In genomic region chr22:17772249-17772962, GRCh38 we compare ENCODE assay signal across 8 cellular contexts. TPM values are rescaled to one million over a fixed set of nuclear protein-coding genes. Genes with fewer than 3 reads are reported as not detected.
DNase-seq lines count a peak whose midpoint lies in the region; ATAC-seq and TF ChIP-seq lines count a peak whose summit lies in the region.

No MANE protein-coding gene starts in this region.

- peaks cover 58% of the 10 kb centered on the region for H3K4me1 Mint-ChIP-seq in activated T-helper 1 cell treated with anti-CD3 and anti-CD28 coated beads, Interleukin-12 subunit alpha, Interleukin-12 subunit beta, Interleukin-2, Interleukin-4 antibody, amounts not matched to agents 30 ng/mL and 10 ng/mL and 1 ng/mL, durations not matched to agents 14 hours and 24 hours and 36 hours (ENCODE audit: low read depth)

- H3K4me3 ChIP-seq in BE2C (ENCODE audit: low read depth, low read length) (peak overlapping the region; percentile 68), HEK293 (ENCODE audit: low read depth, low read length) (no peak overlapping the region), lower lobe of right lung (peak overlapping the region; percentile 75)

- intact Hi-C loops in activated T-helper 1 cell treated with anti-CD3 and anti-CD28 coated beads, Interleukin-12 subunit alpha, Interleukin-12 subunit beta, Interleukin-2, Interleukin-4 antibody, amounts not matched to agents 30 ng/mL and 10 ng/mL and 1 ng/mL, durations not matched to agents 14 hours and 24 hours and 36 hours (cut with micrococcal nuclease) = loop anchor here (5.0 to 10.0 kb wide), 3 partner anchors 405 to 685 kb away; partner anchors contain the start of gene CECR2
- intact Hi-C loops in lower lobe of right lung (cut with DNase I) = no loop called here

- H3K27me3 Mint-ChIP-seq in activated T-helper 1 cell treated with anti-CD3 and anti-CD28 coated beads, Interleukin-12 subunit alpha, Interleukin-12 subunit beta, Interleukin-2, Interleukin-4 antibody, amounts not matched to agents 30 ng/mL and 10 ng/mL and 1 ng/mL, durations not matched to agents 14 hours and 24 hours and 36 hours (ENCODE audit: insufficient read depth) = peaks cover 18% of the 10 kb centered on the region

- H3K9me3 ChIP-seq in BE2C = no peaks in the 10 kb centered on the region
- H3K9me3 ChIP-seq in HEK293 (ENCODE audit: control insufficient read depth, insufficient read depth, low read depth, low read length) = no peaks in the 10 kb centered on the region
- H3K9me3 ChIP-seq in lower lobe of right lung = no peaks in the 10 kb centered on the region

- no peak for ATAC-seq in lower lobe of right lung

- H3K27me3 ChIP-seq in BE2C (no peaks in the 10 kb centered on the region), lower lobe of right lung (ENCODE audit: low read depth) (no peaks in the 10 kb centered on the region)

- POLR2A ChIA-PET in HEK293 (lab: Yijun Ruan, JAX) = interaction anchor here (0.9 to 1.4 kb wide), 6 partner anchors 9 to 306 kb away, joined by 3 to 4 read pairs (median 4); no protein-coding TSS in a partner anchor

- DNase-seq in BE2C (peak; percentile 63), lower lobe of right lung (no peak), NCI-H1436 (lab: John Stamatoyannopoulos, UW) (no peak), islet precursor cell (no peak), RPMI8226 (no peak)
- DNase-seq in activated T-helper 1 cell treated with anti-CD3 and anti-CD28 coated beads, Interleukin-12 subunit alpha, Interleukin-12 subunit beta, Interleukin-2, Interleukin-4 antibody, amounts not matched to agents 30 ng/mL and 10 ng/mL and 1 ng/mL, durations not matched to agents 14 hours and 24 hours and 36 hours (ENCODE audit: low spot score) = no peak
- DNase-seq in stimulated activated CD4-positive, alpha-beta T cell treated with anti-CD3 and anti-CD28 coated beads, Interleukin-2, amount 100 ng/mL, for 24 hours = no peak

- peaks cover 16% of the 10 kb centered on the region for H3K4me1 ChIP-seq in BE2C
- peaks cover 5% of the 10 kb centered on the region for H3K4me1 ChIP-seq in HEK293 (ENCODE audit: control insufficient read depth, insufficient read depth, low read length)
- H3K4me1 ChIP-seq in lower lobe of right lung = peaks cover 46% of the 10 kb centered on the region

- no peak for TF ChIP-seq CTCF in BE2C (IDR thresholded peaks at IDR 0.05; ENCODE audit: low read depth, low read length)
- no peak for TF ChIP-seq CTCF in HEK293 (tag by site-specific recombination; IDR thresholded peaks at IDR 0.05)
- TF ChIP-seq CTCF in lower lobe of right lung (IDR thresholded peaks at IDR 0.05) = no peak

- no peak overlapping the region for H3K27ac Mint-ChIP-seq in activated T-helper 1 cell treated with anti-CD3 and anti-CD28 coated beads, Interleukin-12 subunit alpha, Interleukin-12 subunit beta, Interleukin-2, Interleukin-4 antibody, amounts not matched to agents 30 ng/mL and 10 ng/mL and 1 ng/mL, durations not matched to agents 14 hours and 24 hours and 36 hours

- CTCF ChIA-PET in HEK293 (lab: Yijun Ruan, JAX) = interaction anchor here (0.5 to 3.7 kb wide), 3 partner anchors 18 to 38 kb away, joined by 3 to 23 read pairs (median 4); no protein-coding TSS in a partner anchor

- H3K36me3 ChIP-seq in BE2C (peaks cover 4% of the 10 kb centered on the region; the same call in 1 of the 2 replicates), HEK293 (ENCODE audit: control insufficient read depth in 2 of 2, insufficient read depth in 1 of 2, low read length in 2 of 2) (peaks cover 0 to 7% of the 10 kb centered on the region in 2 experiments; a peak in 1 of 3 replicates), lower lobe of right lung (no peaks in the 10 kb centered on the region)

- peaks cover 6% of the 10 kb centered on the region for H3K36me3 Mint-ChIP-seq in activated T-helper 1 cell treated with anti-CD3 and anti-CD28 coated beads, Interleukin-12 subunit alpha, Interleukin-12 subunit beta, Interleukin-2, Interleukin-4 antibody, amounts not matched to agents 30 ng/mL and 10 ng/mL and 1 ng/mL, durations not matched to agents 14 hours and 24 hours and 36 hours (ENCODE audit: low read depth)

- peak overlapping the region; percentile 79 for H3K4me3 Mint-ChIP-seq in activated T-helper 1 cell treated with anti-CD3 and anti-CD28 coated beads, Interleukin-12 subunit alpha, Interleukin-12 subunit beta, Interleukin-2, Interleukin-4 antibody, amounts not matched to agents 30 ng/mL and 10 ng/mL and 1 ng/mL, durations not matched to agents 14 hours and 24 hours and 36 hours

- no peaks in the 10 kb centered on the region for H3K9me3 Mint-ChIP-seq in activated T-helper 1 cell treated with anti-CD3 and anti-CD28 coated beads, Interleukin-12 subunit alpha, Interleukin-12 subunit beta, Interleukin-2, Interleukin-4 antibody, amounts not matched to agents 30 ng/mL and 10 ng/mL and 1 ng/mL, durations not matched to agents 14 hours and 24 hours and 36 hours

- H3K27ac ChIP-seq in HEK293 (ENCODE audit: extremely low read depth, low read depth, low read length) = no peak overlapping the region
- H3K27ac ChIP-seq in lower lobe of right lung = peak overlapping the region; percentile 31

TF ChIP-seq in HEK293, 187 proteins besides CTCF, POLR2A, EP300 and RAD21:
- TF ChIP-seq ZNF830 (tag by site-specific recombination; IDR thresholded peaks at IDR 0.05; ENCODE audit: low read depth) (no peak), GLIS2 (tag by site-specific recombination; IDR thresholded peaks at IDR 0.05) (no peak), ZBTB6 (tag by site-specific recombination; IDR thresholded peaks at IDR 0.05) (0 out of 2 replicates have a peak, but pooled peaks have one; percentile 22), ZNF423 (tag by site-specific recombination; IDR thresholded peaks at IDR 0.05) (no peak), ZFHX2 (tag by site-specific recombination; conservative IDR thresholded peaks at IDR 0.05) (0 out of 2 replicates have a peak, but pooled peaks have one; percentile 13), ELK4 (IDR thresholded peaks at IDR 0.05; ENCODE audit: borderline replicate concordance, low read depth, low read length) (no peak), ZNF501 (tag by site-specific recombination; IDR thresholded peaks at IDR 0.05) (no peak), ZNF623 (tag by site-specific recombination; IDR thresholded peaks at IDR 0.05) (no peak), ZNF658 (tag by site-specific recombination; IDR thresholded peaks at IDR 0.05) (no peak), SP7 (tag by site-specific recombination; IDR thresholded peaks at IDR 0.05) (0 out of 2 replicates have a peak, but pooled peaks have one; percentile 21)

RNA-seq across cellular contexts. Expression of gene BID, which starts 1.9 kb away (rescaled TPM):
- 55.8 TPM for polyA plus RNA-seq in BE2C (2012; ENCODE audit: insufficient read depth, insufficient read length, low read depth)
- 15.4 and 17.9 TPM in 2 replicates for total RNA-seq in activated T-helper 1 cell treated with anti-CD3 and anti-CD28 coated beads, Interleukin-12 subunit alpha, Interleukin-12 subunit beta, Interleukin-2, Interleukin-4 antibody, amounts not matched to agents 30 ng/mL and 10 ng/mL and 1 ng/mL, durations not matched to agents 14 hours and 24 hours and 36 hours
- 34.3 TPM for total RNA-seq in lower lobe of right lung
